In the genomic region with DNA sequence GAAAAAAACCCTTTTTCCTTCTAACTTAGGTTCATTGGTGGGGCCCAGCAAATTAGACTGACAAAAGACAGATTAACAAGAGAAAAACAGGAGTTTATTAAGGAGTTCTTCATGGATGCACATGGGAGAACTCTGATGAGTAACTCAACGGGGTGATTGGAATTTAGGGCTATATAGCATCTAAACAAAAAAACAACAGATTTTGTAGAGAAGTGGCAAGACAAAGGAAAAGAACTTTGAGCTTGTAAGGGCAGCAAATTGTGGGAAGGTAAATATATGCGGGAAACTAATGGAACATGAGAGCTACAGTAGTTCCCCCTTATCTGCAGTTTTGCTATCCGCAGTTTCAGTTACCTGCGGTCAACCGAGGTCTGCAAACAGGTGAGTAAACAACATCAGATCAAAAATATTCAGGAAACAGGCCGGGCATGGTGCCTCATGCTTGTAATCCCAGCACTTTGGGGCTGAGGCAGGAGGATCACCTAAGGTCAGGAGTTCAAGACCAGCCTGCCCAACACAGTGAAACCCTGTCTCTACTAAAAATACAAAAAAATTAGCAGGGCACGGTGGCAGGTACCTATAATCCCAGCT, we compare ENCODE assay signal across 24 cellular contexts.
"Had no signal": no experiment of that assay in that cellular context is flagged by ENCODE, and none has a peak within 500 bp of the region (broad histone marks: within the 10 kb centered on the region; RNA-seq: fewer than 3 reads in every experiment).

No MANE protein-coding gene starts in this region.

- DNase-seq: activated CD4-positive, alpha-beta memory T cell treated with anti-CD3 and anti-CD28 coated beads, Interleukin-2, amount 10 ng/mL, durations not matched to agents 7 days and 5 days; activated CD4-positive, alpha-beta T cell treated with anti-CD3 and anti-CD28 coated beads, Interleukin-2, amount 10 ng/mL, durations not matched to agents 7 days and 5 days; activated CD4-positive, CD25-positive, alpha-beta regulatory T cell; activated gamma-delta T cell; activated naive CD4-positive, alpha-beta T cell treated with anti-CD3 and anti-CD28 coated beads for 36 hours; activated T-cell treated with anti-CD3 and anti-CD28 coated beads for 4 hours; activated T-cell treated with anti-CD3 and anti-CD28 coated beads, Interleukin-2, amount 50 U/mL, for 48 hours; amygdala; brain microvascular endothelial cell; Kasumi-1; NCI-H1105 treated with DMSO at 0.1 percent for 48 hours; NCI-H1436 treated with DMSO at 0.1 percent for 48 hours; NCI-H1930; NCI-H2107; NCI-H446; NCI-H524; SIG-M5; T-cell; T-helper 2 cell; T1000 had no signal

- H3K36me3 Mint-ChIP-seq: activated naive CD8-positive, alpha-beta T cell; T-cell had no signal

- H3K36me3 ChIP-seq: brain microvascular endothelial cell, cardiac muscle cell had no signal

- H3K4me3 Mint-ChIP-seq: activated CD4-positive, alpha-beta memory T cell treated with anti-CD3 and anti-CD28 coated beads, Interleukin-2, amount 10 ng/mL, durations not matched to agents 7 days and 5 days; activated CD4-positive, alpha-beta T cell treated with anti-CD3 and anti-CD28 coated beads, Interleukin-2, amount 10 ng/mL, durations not matched to agents 7 days and 5 days; activated naive CD4-positive, alpha-beta T cell treated with anti-CD3 and anti-CD28 coated beads for 36 hours; activated naive CD8-positive, alpha-beta T cell; activated T-helper 17 cell treated with anti-CD3 and anti-CD28 coated beads, Interleukin-2, amount 50 U/mL, for 72 hours; T-cell had no signal

- H3K27me3 ChIP-seq: brain microvascular endothelial cell, cardiac muscle cell had no signal

- H3K9me3 Mint-ChIP-seq: activated CD4-positive, alpha-beta T cell treated with anti-CD3 and anti-CD28 coated beads, Interleukin-2, amount 10 ng/mL, durations not matched to agents 7 days and 5 days had no signal

- H3K4me1 Mint-ChIP-seq: activated CD4-positive, alpha-beta memory T cell treated with anti-CD3 and anti-CD28 coated beads, Interleukin-2, amount 10 ng/mL, durations not matched to agents 7 days and 5 days; activated CD4-positive, alpha-beta T cell treated with anti-CD3 and anti-CD28 coated beads, Interleukin-2, amount 10 ng/mL, durations not matched to agents 7 days and 5 days; activated T-helper 17 cell treated with anti-CD3 and anti-CD28 coated beads, Interleukin-2, amount 50 U/mL, for 72 hours; T-cell had no signal

- H3K4me3 ChIP-seq: cardiac muscle cell, SK-N-MC had no signal

- H3K27ac ChIP-seq: brain microvascular endothelial cell, cardiac muscle cell, SK-N-MC had no signal

- H3K27ac Mint-ChIP-seq: activated CD4-positive, alpha-beta memory T cell treated with anti-CD3 and anti-CD28 coated beads, Interleukin-2, amount 10 ng/mL, durations not matched to agents 7 days and 5 days; activated CD4-positive, alpha-beta T cell treated with anti-CD3 and anti-CD28 coated beads, Interleukin-2, amount 10 ng/mL, durations not matched to agents 7 days and 5 days; activated naive CD4-positive, alpha-beta T cell treated with anti-CD3 and anti-CD28 coated beads for 36 hours; activated naive CD8-positive, alpha-beta T cell; activated T-helper 17 cell treated with anti-CD3 and anti-CD28 coated beads, Interleukin-2, amount 50 U/mL, for 72 hours; T-cell had no signal

- H3K27me3 Mint-ChIP-seq: activated CD4-positive, alpha-beta memory T cell treated with anti-CD3 and anti-CD28 coated beads, Interleukin-2, amount 10 ng/mL, durations not matched to agents 7 days and 5 days; activated CD4-positive, alpha-beta T cell treated with anti-CD3 and anti-CD28 coated beads, Interleukin-2, amount 10 ng/mL, durations not matched to agents 7 days and 5 days; activated naive CD8-positive, alpha-beta T cell; activated T-helper 17 cell treated with anti-CD3 and anti-CD28 coated beads, Interleukin-2, amount 50 U/mL, for 72 hours; T-cell had no signal

- ATAC-seq: activated T-helper 17 cell treated with anti-CD3 and anti-CD28 coated beads, Interleukin-2, amount 50 U/mL, for 72 hours; T-cell had no signal
